ENCODE assay signal across 17 cellular contexts in genomic region chr19:18450021-18450933, GRCh38. TPM values are rescaled to one million over a fixed set of nuclear protein-coding genes. Genes with fewer than 3 reads are reported as not detected.
A peak's percentile ranks its signal among the peaks of the same experiment; 100 is the strongest.
DNase-seq lines count a peak whose midpoint lies in the region; ATAC-seq, FAIRE-seq and TF ChIP-seq lines count a peak whose summit lies in the region.
"Had no signal": no experiment of that assay in that cellular context is flagged by ENCODE, and none has a peak within 500 bp of the region (broad histone marks: within the 10 kb centered on the region; RNA-seq: fewer than 3 reads in every experiment).

No MANE protein-coding gene starts in this region.

- no peak for TF ChIP-seq POLR2A in HepG2 (IDR thresholded peaks at IDR 0.05; ENCODE audit: insufficient read depth in 1 of 2, low read depth in 2 of 2, low read length in 2 of 2)
- no peak for TF ChIP-seq POLR2A in right lobe of liver (IDR thresholded peaks at IDR 0.05)

- peaks cover 29% of the 10 kb centered on the region for H3F3A ChIP-seq in PC-9 (ENCODE audit: insufficient read depth, low read depth)

- BruUV-seq in HepG2 (replicated peaks; lab: Mats Ljungman, UMichigan) (no TSS peak), PC-9 (replicated peaks; lab: Mats Ljungman, UMichigan) (no TSS peak)

- no peak for FAIRE-seq in HepG2 (lab: Jason Lieb, UNC)

- H3K36me3 ChIP-seq in HepG2 (replicated peaks in 1 of 2; ENCODE audit: control insufficient read depth in 1 of 2, insufficient read depth in 2 of 2, low read length in 2 of 2): peaks cover 32 to 51% of the 10 kb centered on the region in 2 experiments
- peaks cover 10 to 51% (median 24%) of the 10 kb centered on the region in 4 donors for H3K36me3 ChIP-seq in right lobe of liver
- H3K36me3 ChIP-seq in endodermal cell (ENCODE audit: control insufficient read depth, insufficient read depth, low read length): peaks cover 14% of the 10 kb centered on the region
- H3K36me3 ChIP-seq in PC-9 (ENCODE audit: low read depth): peaks cover 7% of the 10 kb centered on the region; the same call in 1 of the 2 replicates

- peak overlapping the region in 1 of 4 donors; percentile 47 for H3K4me3 Mint-ChIP-seq in IgD-negative memory B cell
- no peak overlapping the region for H3K4me3 Mint-ChIP-seq in endodermal cell
- H3K4me3 Mint-ChIP-seq in stimulated activated naive B cell treated with anti-CD40 and anti-IgM and Interleukin-4, amounts not matched to agents 10 μg/mL and 1 μg/mL and 100 μg/mL, for 72 hours: no peak overlapping the region
- H3K4me3 Mint-ChIP-seq: activated CD4-positive, alpha-beta T cell treated with anti-CD3 and anti-CD28 coated beads, Interleukin-2, amount 10 ng/mL, durations not matched to agents 24 days and 14 days; CD4-positive, CD25-positive, alpha-beta regulatory T cell had no signal

- H3K4me3 ChIP-seq in HepG2 (replicated peaks in 1 of 3; ENCODE audit: insufficient read depth in 1 of 3, low read depth in 2 of 3, low read length in 3 of 3) (no peak overlapping the region), right lobe of liver (no peak overlapping the region), endodermal cell (ENCODE audit: low read length) (no peak overlapping the region), PC-9 (no peak overlapping the region)
- H3K4me3 ChIP-seq: ascending aorta, thoracic aorta had no signal

- H3K4me1 Mint-ChIP-seq in IgD-negative memory B cell (peaks cover 3 to 4% (median 3%) of the 10 kb centered on the region in 3 donors), endodermal cell (peaks cover 1% of the 10 kb centered on the region)
- H3K4me1 Mint-ChIP-seq in stimulated activated naive B cell treated with anti-CD40 and anti-IgM and Interleukin-4, amounts not matched to agents 10 μg/mL and 1 μg/mL and 100 μg/mL, for 72 hours: peaks cover 9 to 14% of the 10 kb centered on the region in 2 donors

- WGBS in HepG2 (ENCODE audit: low lambda C conversion rate): 66% methylated on average over 5 of the region's 33 CpGs
- 46% methylated on average over 8 of the region's 33 CpGs for WGBS in right lobe of liver (ENCODE audit: insufficient coverage, low coverage, low lambda C conversion rate, missing lambda C conversion rate)
- 87 to 88% methylated on average over 20 to 33 of the region's 33 CpGs for WGBS in endodermal cell (ENCODE audit: insufficient coverage in 1 of 2, insufficient read length in 1 of 2), 2 experiments

- DNase-seq in HepG2 (ENCODE audit: low spot score) (no peak), right lobe of liver (no peak), endodermal cell (no peak), PC-9 (no peak), Ammon's horn (ENCODE audit: low spot score) (no peak)
- no peak for DNase-seq in stimulated activated naive B cell treated with anti-CD40 and anti-IgM and Interleukin-4, amounts not matched to agents 10 μg/mL and 1 μg/mL and 100 μg/mL, for 72 hours
- DNase-seq: NCI-H526 treated with DMSO at 0.1 percent for 48 hours had no signal

- POLR2A ChIA-PET in HepG2 (lab: Yijun Ruan, JAX): interaction anchor here (1.3 to 2.1 kb wide), 2 partner anchors 12 to 19 kb away, joined by 5 read pairs; no protein-coding TSS in a partner anchor
- POLR2A ChIA-PET in PC-9 (lab: Charles Lee; ENCODE audit: unreplicated experiment): interaction anchor here (0.7 kb wide), 1 partner anchor 404 kb away, joined by 4 read pairs; no protein-coding TSS in a partner anchor

- H3K79me2 ChIP-seq in HepG2 (ENCODE audit: insufficient read depth, low read length) (no peaks in the 10 kb centered on the region), PC-9 (ENCODE audit: low read depth) (no peaks in the 10 kb centered on the region)

- CTCF ChIA-PET in HepG2 (lab: Yijun Ruan, JAX; ENCODE audit: low intra/inter-chr PET ratio, low total read pairs): interaction anchor here (1.2 to 2.0 kb wide), 2 partner anchors 12 to 19 kb away, joined by 4 to 13 read pairs; no protein-coding TSS in a partner anchor
- CTCF ChIA-PET in PC-9 (lab: Charles Lee): interaction anchor here (1.2 kb wide), 1 partner anchor 11 kb away, joined by 5 read pairs; no protein-coding TSS in a partner anchor

- H3K27ac Mint-ChIP-seq in IgD-negative memory B cell (peak overlapping the region in 2 of 3 donors; percentile 76 to 77), endodermal cell (peak overlapping the region; percentile 65)
- H3K27ac Mint-ChIP-seq in stimulated activated naive B cell treated with anti-CD40 and anti-IgM and Interleukin-4, amounts not matched to agents 10 μg/mL and 1 μg/mL and 100 μg/mL, for 72 hours: peak overlapping the region; percentile 71
- H3K27ac Mint-ChIP-seq: activated CD4-positive, alpha-beta T cell treated with anti-CD3 and anti-CD28 coated beads, Interleukin-2, amount 10 ng/mL, durations not matched to agents 24 days and 14 days; activated T-helper 2 cell treated with anti-CD3 and anti-CD28 coated beads, Interferon-gamma antibody, Interleukin-2, Interleukin-4, amounts not matched to agents 10 μg/mL and 5 μg/mL and 100 μg/mL, durations not matched to agents 14 hours and 24 hours and 36 hours; CD4-positive, CD25-positive, alpha-beta regulatory T cell had no signal

- ATAC-seq in HepG2: no peak
- ATAC-seq in right lobe of liver: no peak
- ATAC-seq in stimulated activated naive B cell treated with anti-CD40 and anti-IgM and Interleukin-4, amounts not matched to agents 10 μg/mL and 1 μg/mL and 100 μg/mL, for 72 hours (replicated peaks): no peak

- H3K4me2 ChIP-seq in HepG2 (ENCODE audit: low read depth, low read length) (no peak overlapping the region), PC-9 (no peak overlapping the region)

- H3K9me3 ChIP-seq in HepG2 (ENCODE audit: low read length): no peaks in the 10 kb centered on the region
- H3K9me3 ChIP-seq in right lobe of liver: no peaks in the 10 kb centered on the region
- no peaks in the 10 kb centered on the region for H3K9me3 ChIP-seq in endodermal cell (ENCODE audit: control insufficient read depth, low read length)
- no peaks in the 10 kb centered on the region for H3K9me3 ChIP-seq in PC-9 (ENCODE audit: insufficient read depth, low read depth)
- H3K9me3 ChIP-seq: ascending aorta, thoracic aorta had no signal

- H3K9me2 ChIP-seq in PC-9 (ENCODE audit: insufficient read depth): no peaks in the 10 kb centered on the region

- H3K27me3 ChIP-seq in HepG2 (ENCODE audit: control insufficient read depth in 1 of 2, insufficient read depth in 2 of 2, low read length in 2 of 2) (no peaks in the 10 kb centered on the region), right lobe of liver (no peaks in the 10 kb centered on the region), endodermal cell (ENCODE audit: control insufficient read depth, insufficient read depth, low read length, poor library complexity, severe bottlenecking) (no peaks in the 10 kb centered on the region), PC-9 (ENCODE audit: insufficient read depth, low read depth) (no peaks in the 10 kb centered on the region)
- H3K27me3 ChIP-seq: ascending aorta had no signal

- H3K4me1 ChIP-seq in HepG2 (ENCODE audit: insufficient read depth, low read length) (peaks cover 7% of the 10 kb centered on the region; the same call in 1 of the 2 replicates), right lobe of liver (peaks cover 0 to 12% (median 4%) of the 10 kb centered on the region in 4 donors), endodermal cell (ENCODE audit: control insufficient read depth, insufficient read depth, low read length) (no peaks in the 10 kb centered on the region), PC-9 (replicated peaks; ENCODE audit: insufficient read depth) (peaks cover 25% of the 10 kb centered on the region)

- H3K36me3 Mint-ChIP-seq in IgD-negative memory B cell: peaks cover 4% of the 10 kb centered on the region
- peaks cover 19% of the 10 kb centered on the region for H3K36me3 Mint-ChIP-seq in endodermal cell (ENCODE audit: low read depth)
- peaks cover 38 to 59% of the 10 kb centered on the region in 2 donors for H3K36me3 Mint-ChIP-seq in stimulated activated naive B cell treated with anti-CD40 and anti-IgM and Interleukin-4, amounts not matched to agents 10 μg/mL and 1 μg/mL and 100 μg/mL, for 72 hours
- H3K36me3 Mint-ChIP-seq: activated naive CD4-positive, alpha-beta T cell treated with anti-CD3 and anti-CD28 coated beads, Interleukin-2, amount 50 U/mL, for 72 hours had no signal

- no peak overlapping the region for H3K27ac ChIP-seq in HepG2 (ENCODE audit: extremely low read length, insufficient read depth, low read length)
- H3K27ac ChIP-seq in right lobe of liver: no peak overlapping the region
- no peak overlapping the region for H3K27ac ChIP-seq in endodermal cell (ENCODE audit: low read depth, low read length)
- no peak overlapping the region for H3K27ac ChIP-seq in PC-9
- H3K27ac ChIP-seq: thoracic aorta had no signal

- intact Hi-C loops in HepG2 (cut with micrococcal nuclease; ENCODE audit: unreplicated experiment) (no loop called here), right lobe of liver (cut with DNase I) (loop anchor here (10.0 kb wide), 2 partner anchors 65 to 125 kb away; partner anchors contain the start of gene UBA52 (in 1 of the 2)), PC-9 (cut with micrococcal nuclease; ENCODE audit: unreplicated experiment) (loop anchor here (2.0 to 10.0 kb wide), 2 partner anchors 465 to 535 kb away; no protein-coding TSS in a partner anchor)

- TF ChIP-seq CTCF in HepG2 (CRISPR knock-in tag; IDR thresholded peaks at IDR 0.05) (no peak), right lobe of liver (IDR thresholded peaks at IDR 0.05) (no peak), endodermal cell (conservative IDR thresholded peaks at IDR 0.05) (no peak), PC-9 (conservative IDR thresholded peaks at IDR 0.05) (no peak)

- no peak for TF ChIP-seq RAD21 in HepG2 (CRISPR knock-in tag; IDR thresholded peaks at IDR 0.05)

- in situ Hi-C loops in HepG2 (cut with HindIII; ENCODE audit: extremely low pct_ligation_motif_present, low pct_unique_long_range_greater_than_20kb): no loop called here

- H2AFZ ChIP-seq in HepG2 (ENCODE audit: low read length) (no peak overlapping the region), PC-9 (no peak overlapping the region)

- H3K9me3 Mint-ChIP-seq in IgD-negative memory B cell: no peaks in the 10 kb centered on the region
- H3K9me3 Mint-ChIP-seq in endodermal cell: no peaks in the 10 kb centered on the region
- no peaks in the 10 kb centered on the region for H3K9me3 Mint-ChIP-seq in stimulated activated naive B cell treated with anti-CD40 and anti-IgM and Interleukin-4, amounts not matched to agents 10 μg/mL and 1 μg/mL and 100 μg/mL, for 72 hours
- H3K9me3 Mint-ChIP-seq: activated CD4-positive, alpha-beta T cell treated with anti-CD3 and anti-CD28 coated beads, Interleukin-2, amount 10 ng/mL, durations not matched to agents 24 days and 14 days; activated naive CD4-positive, alpha-beta T cell treated with anti-CD3 and anti-CD28 coated beads, Interleukin-2, amount 50 U/mL, for 72 hours; activated T-helper 2 cell treated with anti-CD3 and anti-CD28 coated beads, Interferon-gamma antibody, Interleukin-2, Interleukin-4, amounts not matched to agents 10 μg/mL and 5 μg/mL and 100 μg/mL, durations not matched to agents 14 hours and 24 hours and 36 hours; CD4-positive, CD25-positive, alpha-beta regulatory T cell had no signal

- TF ChIP-seq EP300 in HepG2 (IDR thresholded peaks at IDR 0.05; ENCODE audit: low read depth in 2 of 2, low read length in 2 of 2) (no peak), HepG2 (CRISPR knock-in tag; IDR thresholded peaks at IDR 0.05; ENCODE audit: borderline replicate concordance) (no peak)

- no peak overlapping the region for H3K9ac ChIP-seq in HepG2 (ENCODE audit: insufficient read depth, low read depth, low read length)
- no peak overlapping the region for H3K9ac ChIP-seq in endodermal cell (ENCODE audit: extremely low read depth, low read length, poor library complexity, severe bottlenecking)

- H4K20me1 ChIP-seq in HepG2 (ENCODE audit: insufficient read depth, low read length) (peaks cover 7% of the 10 kb centered on the region; the same call in 1 of the 2 replicates), PC-9 (ENCODE audit: insufficient read depth) (peaks cover 30% of the 10 kb centered on the region)

- H3K27me3 Mint-ChIP-seq in IgD-negative memory B cell: no peaks in the 10 kb centered on the region
- no peaks in the 10 kb centered on the region for H3K27me3 Mint-ChIP-seq in endodermal cell (ENCODE audit: insufficient read depth)
- H3K27me3 Mint-ChIP-seq in stimulated activated naive B cell treated with anti-CD40 and anti-IgM and Interleukin-4, amounts not matched to agents 10 μg/mL and 1 μg/mL and 100 μg/mL, for 72 hours: no peaks in the 10 kb centered on the region
- H3K27me3 Mint-ChIP-seq: activated CD4-positive, alpha-beta T cell treated with anti-CD3 and anti-CD28 coated beads, Interleukin-2, amount 10 ng/mL, durations not matched to agents 24 days and 14 days; CD4-positive, CD25-positive, alpha-beta regulatory T cell had no signal

RNA-seq across cellular contexts. Expression of gene ISYNA1, which starts 12.3 kb away (rescaled TPM):
- total RNA-seq in HepG2 (2016; rRNA removed; fragmentation: Illumina TruSeq; extraction: Trizol): 29.4 and 48.5 TPM in 2 replicates
- 8.4 and 10.1 TPM in 2 replicates for total RNA-seq in HepG2 (2016; cell fraction: cytosol; rRNA removed; fragmentation: Illumina TruSeq; extraction: Trizol; ENCODE audit: low read depth)
- total RNA-seq in HepG2 (2016; cell fraction: insoluble cytoplasmic fraction; rRNA removed; fragmentation: Illumina TruSeq; extraction: Trizol): 29.3 and 46.4 TPM in 2 replicates
- total RNA-seq in HepG2 (2016; cell fraction: membrane; rRNA removed; fragmentation: Illumina TruSeq; extraction: Trizol): 16.0 and 18.7 TPM in 2 replicates
- total RNA-seq in HepG2 (2016; cell fraction: nucleus; rRNA removed; fragmentation: Illumina TruSeq; extraction: Trizol): 33.6 and 37.4 TPM in 2 replicates
- 29.6 and 36.5 TPM in 2 replicates for polyA plus RNA-seq in HepG2 (2011; rRNA removed)
- 14.0 and 25.3 TPM in 2 replicates for polyA plus RNA-seq in HepG2 (2011; cell fraction: cytosol; rRNA removed)
- 246 and 367 TPM in 2 replicates for polyA plus RNA-seq in HepG2 (2011; cell fraction: nucleus; rRNA removed)
- polyA plus RNA-seq in HepG2 (2012): 32.5 and 49.8 TPM in 2 replicates
- polyA plus RNA-seq in HepG2 (2016; cell fraction: cytosol; fragmentation: Illumina TruSeq; extraction: Trizol; ENCODE audit: low read depth): 16.0 and 16.5 TPM in 2 replicates
- 44.6 and 57.4 TPM in 2 replicates for polyA plus RNA-seq in HepG2 (2016; cell fraction: insoluble cytoplasmic fraction; fragmentation: Illumina TruSeq; extraction: Trizol; ENCODE audit: low read depth)
- 18.1 and 22.4 TPM in 2 replicates for polyA plus RNA-seq in HepG2 (2016; cell fraction: membrane; fragmentation: Illumina TruSeq; extraction: Trizol; ENCODE audit: low read depth)
- 103 and 119 TPM in 2 replicates for polyA plus RNA-seq in HepG2 (2016; cell fraction: nucleus; fragmentation: Illumina TruSeq; extraction: Trizol; ENCODE audit: insufficient read depth, low read depth)
- polyA minus RNA-seq in HepG2 (2011; rRNA and poly(A)+ RNA removed; ENCODE audit: low replicate concordance): 1.3 and 50.2 TPM in 2 replicates
- polyA minus RNA-seq in HepG2 (2011; cell fraction: cytosol; rRNA and poly(A)+ RNA removed): 20.4 and 29.0 TPM in 2 replicates
- 13.3 and 14.3 TPM in 2 replicates for polyA minus RNA-seq in HepG2 (2011; cell fraction: nucleus; rRNA and poly(A)+ RNA removed)
- 1 to 10 TPM; 6.5 to 8.3 (median 7.8) TPM for total RNA-seq in right lobe of liver
- polyA plus RNA-seq in IgD-negative memory B cell: 17.2 TPM
- 100 to 1,000 TPM; 156 to 212 TPM for total RNA-seq in endodermal cell
- 502 TPM for polyA plus RNA-seq in endodermal cell (2013, experiment 1 of 2)
- polyA plus RNA-seq in endodermal cell (2013, experiment 2 of 2): 458 TPM
- 129 and 142 TPM in 2 replicates for total RNA-seq in PC-9 (2021)

RNA-seq across cellular contexts. Expression of gene SSBP4, which starts 31.1 kb away (rescaled TPM):
- total RNA-seq in HepG2 (2016; rRNA removed; fragmentation: Illumina TruSeq; extraction: Trizol) (19.3 and 39.5 TPM in 2 replicates), right lobe of liver (10 to 100 TPM; 12.8 to 23.9 (median 15.9) TPM), endodermal cell (10 to 100 TPM; 35.9 to 43.5 TPM), PC-9 (2021) (56.6 and 65.2 TPM in 2 replicates)
- total RNA-seq in HepG2 (2016; cell fraction: cytosol; rRNA removed; fragmentation: Illumina TruSeq; extraction: Trizol; ENCODE audit: low read depth): 95.2 and 104 TPM in 2 replicates
- 14.4 and 39.0 TPM in 2 replicates for total RNA-seq in HepG2 (2016; cell fraction: insoluble cytoplasmic fraction; rRNA removed; fragmentation: Illumina TruSeq; extraction: Trizol)
- total RNA-seq in HepG2 (2016; cell fraction: membrane; rRNA removed; fragmentation: Illumina TruSeq; extraction: Trizol): 103 and 124 TPM in 2 replicates
- 26.9 and 35.1 TPM in 2 replicates for total RNA-seq in HepG2 (2016; cell fraction: nucleus; rRNA removed; fragmentation: Illumina TruSeq; extraction: Trizol)
- polyA plus RNA-seq in HepG2 (2011; rRNA removed) (20.8 and 33.4 TPM in 2 replicates), IgD-negative memory B cell (97.4 TPM)
- 11.6 and 28.6 TPM in 2 replicates for polyA plus RNA-seq in HepG2 (2011; cell fraction: cytosol; rRNA removed)
- 200 and 290 TPM in 2 replicates for polyA plus RNA-seq in HepG2 (2011; cell fraction: nucleus; rRNA removed)
- 18.2 and 31.6 TPM in 2 replicates for polyA plus RNA-seq in HepG2 (2012)
- 133 and 147 TPM in 2 replicates for polyA plus RNA-seq in HepG2 (2016; cell fraction: cytosol; fragmentation: Illumina TruSeq; extraction: Trizol; ENCODE audit: low read depth)
- polyA plus RNA-seq in HepG2 (2016; cell fraction: insoluble cytoplasmic fraction; fragmentation: Illumina TruSeq; extraction: Trizol; ENCODE audit: low read depth): 34.3 and 41.3 TPM in 2 replicates
- polyA plus RNA-seq in HepG2 (2016; cell fraction: membrane; fragmentation: Illumina TruSeq; extraction: Trizol; ENCODE audit: low read depth): 147 and 152 TPM in 2 replicates
- 117 and 122 TPM in 2 replicates for polyA plus RNA-seq in HepG2 (2016; cell fraction: nucleus; fragmentation: Illumina TruSeq; extraction: Trizol; ENCODE audit: insufficient read depth, low read depth)
- polyA minus RNA-seq in HepG2 (2011; rRNA and poly(A)+ RNA removed; ENCODE audit: low replicate concordance): 10.3 and 12.3 TPM in 2 replicates
- polyA minus RNA-seq in HepG2 (2011; cell fraction: cytosol; rRNA and poly(A)+ RNA removed): 12.0 and 13.9 TPM in 2 replicates
- polyA minus RNA-seq in HepG2 (2011; cell fraction: nucleus; rRNA and poly(A)+ RNA removed): 20.1 and 21.6 TPM in 2 replicates
- polyA plus RNA-seq in endodermal cell (2013, experiment 1 of 2): 154 TPM
- polyA plus RNA-seq in endodermal cell (2013, experiment 2 of 2): 157 TPM

RNA-seq across cellular contexts. Expression of gene LRRC25, which starts 52.9 kb away (rescaled TPM):
- total RNA-seq in HepG2 (2016; rRNA removed; fragmentation: Illumina TruSeq; extraction: Trizol) (0.13 TPM in 1 of 2 replicates, not detected in the other), right lobe of liver (10 to 100 TPM in 1 of 6 experiments, 1 to 10 TPM in 5; 1.9 to 12.6 (median 3.2) TPM), endodermal cell (not detected), PC-9 (2021) (not detected in 2 replicates)
- 0.20 TPM in 1 of 2 replicates, not detected in the other for total RNA-seq in HepG2 (2016; cell fraction: cytosol; rRNA removed; fragmentation: Illumina TruSeq; extraction: Trizol; ENCODE audit: low read depth)
- total RNA-seq in HepG2 (2016; cell fraction: insoluble cytoplasmic fraction; rRNA removed; fragmentation: Illumina TruSeq; extraction: Trizol): 0.11 TPM in 1 of 2 replicates, not detected in the other
- 0.17 and 0.19 TPM in 2 replicates for total RNA-seq in HepG2 (2016; cell fraction: membrane; rRNA removed; fragmentation: Illumina TruSeq; extraction: Trizol)
- 0.25 TPM in 1 of 2 replicates, not detected in the other for total RNA-seq in HepG2 (2016; cell fraction: nucleus; rRNA removed; fragmentation: Illumina TruSeq; extraction: Trizol)
- polyA plus RNA-seq in HepG2 (2011; rRNA removed) (0.53 and 0.85 TPM in 2 replicates), IgD-negative memory B cell (14.9 TPM)
- polyA plus RNA-seq in HepG2 (2011; cell fraction: cytosol; rRNA removed): 0.66 and 0.68 TPM in 2 replicates
- 0.16 and 0.35 TPM in 2 replicates for polyA plus RNA-seq in HepG2 (2011; cell fraction: nucleus; rRNA removed)
- 0.11 and 0.13 TPM in 2 replicates for polyA plus RNA-seq in HepG2 (2012)
- 0.05 TPM in 1 of 2 replicates, not detected in the other for polyA plus RNA-seq in HepG2 (2016; cell fraction: cytosol; fragmentation: Illumina TruSeq; extraction: Trizol; ENCODE audit: low read depth)
- polyA plus RNA-seq in HepG2 (2016; cell fraction: insoluble cytoplasmic fraction; fragmentation: Illumina TruSeq; extraction: Trizol; ENCODE audit: low read depth): 0.12 and 0.15 TPM in 2 replicates
- polyA plus RNA-seq in HepG2 (2016; cell fraction: membrane; fragmentation: Illumina TruSeq; extraction: Trizol; ENCODE audit: low read depth): 0.13 TPM in 1 of 2 replicates, not detected in the other
- not detected in 2 replicates for polyA plus RNA-seq in HepG2 (2016; cell fraction: nucleus; fragmentation: Illumina TruSeq; extraction: Trizol; ENCODE audit: insufficient read depth, low read depth)
- 0.60 TPM in 1 of 2 replicates, not detected in the other for polyA minus RNA-seq in HepG2 (2011; rRNA and poly(A)+ RNA removed; ENCODE audit: low replicate concordance)
- polyA minus RNA-seq in HepG2 (2011; cell fraction: cytosol; rRNA and poly(A)+ RNA removed): 0.40 and 0.70 TPM in 2 replicates
- polyA minus RNA-seq in HepG2 (2011; cell fraction: nucleus; rRNA and poly(A)+ RNA removed): 0.25 TPM in 1 of 2 replicates, not detected in the other
- 0.21 TPM for polyA plus RNA-seq in endodermal cell (2013, experiment 1 of 2)
- 0.21 TPM for polyA plus RNA-seq in endodermal cell (2013, experiment 2 of 2)
- total RNA-seq: activated CD4-positive, alpha-beta T cell treated with anti-CD3 and anti-CD28 coated beads, Interleukin-2, amount 10 ng/mL, durations not matched to agents 24 days and 14 days; activated naive CD4-positive, alpha-beta T cell treated with anti-CD3 and anti-CD28 coated beads, Interleukin-2, amount 50 U/mL, for 72 hours; activated T-helper 2 cell treated with anti-CD3 and anti-CD28 coated beads, Interferon-gamma antibody, Interleukin-2, Interleukin-4, amounts not matched to agents 10 μg/mL and 5 μg/mL and 100 μg/mL, durations not matched to agents 14 hours and 24 hours and 36 hours; CD4-positive, CD25-positive, alpha-beta regulatory T cell; dermis microvascular lymphatic vessel endothelial cell; SK-MEL-5; T-helper 1 cell treated with Interleukin-12 subunit alpha and Interleukin-12 subunit beta and Interleukin-4 antibody, amounts not matched to agents 30 ng/mL and 1 ng/mL, for 36 hours had no signal
